7 cellular contexts compared by ENCODE assay signal in genomic region chr1:114395863-114396262, GRCh38.
"Had no signal": no experiment of that assay in that cellular context is flagged by ENCODE, and none has a peak within 500 bp of the region (broad histone marks: within the 10 kb centered on the region; RNA-seq: fewer than 3 reads in every experiment).

No MANE protein-coding gene starts in this region.

- DNase-seq: GDM1, GF-D8 had no signal

- FAIRE-seq: GM12878, GM12891, GM12892, GM18507, GM19239 had no signal

- ATAC-seq: GM12878 had no signal

- H3K4me3 ChIP-seq: GM12878 had no signal
